In the genomic region with DNA sequence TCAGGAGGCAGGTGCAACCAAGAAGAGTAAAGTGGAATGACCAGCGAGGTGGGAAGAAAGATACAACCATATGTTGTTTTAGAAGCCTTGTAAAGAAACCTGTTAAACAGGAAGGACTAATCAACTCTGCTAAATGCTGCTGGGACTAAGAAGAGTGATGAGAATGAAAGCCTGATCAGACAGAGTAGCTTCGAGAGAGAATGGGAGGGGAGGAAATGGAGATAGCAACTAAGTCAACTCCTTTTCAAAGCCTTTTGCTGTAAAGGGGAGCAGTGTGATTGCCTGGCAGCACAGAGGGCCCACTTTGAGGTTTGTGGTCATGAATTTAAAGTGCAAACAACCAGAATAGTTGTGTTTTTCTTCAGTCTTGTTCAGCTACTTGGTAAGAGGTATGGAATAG, we compare ENCODE assay signal across 9 cellular contexts. TPM values are rescaled to one million over a fixed set of nuclear protein-coding genes. Genes with fewer than 3 reads are reported as not detected.
DNase-seq lines count a peak whose midpoint lies in the region; ATAC-seq, FAIRE-seq and TF ChIP-seq lines count a peak whose summit lies in the region.
"Had no signal": no experiment of that assay in that cellular context is flagged by ENCODE, and none has a peak within 500 bp of the region (broad histone marks: within the 10 kb centered on the region; RNA-seq: fewer than 3 reads in every experiment).

No MANE protein-coding gene starts in this region.

- peaks cover 0 to 10% (median 4%) of the 10 kb centered on the region in 11 donors for H3K9me3 Mint-ChIP-seq in naive thymus-derived CD4-positive, alpha-beta T cell
- H3K9me3 Mint-ChIP-seq in Caco-2 (ENCODE audit: unreplicated experiment) = no peaks in the 10 kb centered on the region

- no TSS peak for BruUV-seq in Caco-2 (replicated peaks; lab: Mats Ljungman, UMichigan)

- peaks cover 76 to 84% of the 10 kb centered on the region in 2 donors for H3K4me1 ChIP-seq in naive thymus-derived CD4-positive, alpha-beta T cell (ENCODE audit: control insufficient read depth in 2 of 2, insufficient read depth in 2 of 2, low read length in 2 of 2)
- H3K4me1 ChIP-seq in Caco-2 = no peaks in the 10 kb centered on the region
- H3K4me1 ChIP-seq: transverse colon had no signal

- peaks cover 23 to 60% (median 36%) of the 10 kb centered on the region in 7 donors for H3K4me1 Mint-ChIP-seq in naive thymus-derived CD4-positive, alpha-beta T cell
- H3K4me1 Mint-ChIP-seq in Caco-2 (ENCODE audit: low read depth, unreplicated experiment) = no peaks in the 10 kb centered on the region

- FAIRE-seq in frontal cortex (lab: Jason Lieb, UNC) = no peak

- CTCF ChIA-PET in naive thymus-derived CD4-positive, alpha-beta T cell (lab: Charles Lee) = interaction anchor here (0.6 to 7.8 kb wide), 10 partner anchors 14 to 489 kb away, joined by 3 to 88 read pairs (median 4); a partner anchor contains a TSS
- CTCF ChIA-PET in Caco-2 (lab: Charles Lee) = no interaction called here

- intact Hi-C loops in naive thymus-derived CD4-positive, alpha-beta T cell (cut with micrococcal nuclease) = loop anchor here (1.0 to 10.0 kb wide), 13 partner anchors 15 to 638 kb away; a partner anchor contains a TSS
- intact Hi-C loops in Caco-2 (cut with micrococcal nuclease; ENCODE audit: unreplicated experiment) = no loop called here

- H3K9me3 ChIP-seq in naive thymus-derived CD4-positive, alpha-beta T cell (ENCODE audit: control insufficient read depth in 2 of 3, low read length in 3 of 3) = no peaks in the 10 kb centered on the region
- no peaks in the 10 kb centered on the region for H3K9me3 ChIP-seq in Caco-2
- H3K9me3 ChIP-seq: transverse colon had no signal

- no peaks in the 10 kb centered on the region for H3K27me3 ChIP-seq in naive thymus-derived CD4-positive, alpha-beta T cell (ENCODE audit: control insufficient read depth in 2 of 2, insufficient read depth in 2 of 2, low read length in 2 of 2)
- no peaks in the 10 kb centered on the region for H3K27me3 ChIP-seq in Caco-2 (replicated peaks; ENCODE audit: control insufficient read depth, insufficient read depth, low read length)
- H3K27me3 ChIP-seq: transverse colon had no signal

- no peak overlapping the region for H3K4me3 Mint-ChIP-seq in naive thymus-derived CD4-positive, alpha-beta T cell
- H3K4me3 Mint-ChIP-seq in Caco-2 (ENCODE audit: unreplicated experiment) = no peak overlapping the region

- no peaks in the 10 kb centered on the region for H3K36me3 ChIP-seq in naive thymus-derived CD4-positive, alpha-beta T cell (ENCODE audit: control insufficient read depth in 2 of 3, insufficient read depth in 3 of 3, low read length in 3 of 3)
- no peaks in the 10 kb centered on the region for H3K36me3 ChIP-seq in Caco-2 (ENCODE audit: control insufficient read depth, insufficient read depth, low read length)

- no peak overlapping the region for H3K27ac Mint-ChIP-seq in naive thymus-derived CD4-positive, alpha-beta T cell
- H3K27ac Mint-ChIP-seq in Caco-2 (ENCODE audit: unreplicated experiment) = no peak overlapping the region

- H3K4me3 ChIP-seq in naive thymus-derived CD4-positive, alpha-beta T cell (ENCODE audit: low read length) = peak overlapping the region; percentile 15
- no peak overlapping the region for H3K4me3 ChIP-seq in Caco-2 (ENCODE audit: low read depth, low read length)
- H3K4me3 ChIP-seq: transverse colon had no signal

- peak overlapping the region; percentile 74 for H3K27ac ChIP-seq in naive thymus-derived CD4-positive, alpha-beta T cell (ENCODE audit: low read depth, low read length)
- H3K27ac ChIP-seq: transverse colon had no signal

- POLR2A ChIA-PET in naive thymus-derived CD4-positive, alpha-beta T cell (lab: Charles Lee) = interaction anchor here (0.7 to 10.1 kb wide), 32 partner anchors 10 to 383 kb away, joined by 3 to 231 read pairs (median 4); a partner anchor contains a TSS
- POLR2A ChIA-PET in Caco-2 (lab: Charles Lee) = no interaction called here

- peak; percentile 33 to 39 for DNase-seq in activated T-cell treated with anti-CD3 and anti-CD28 coated beads, Interleukin-2, amount 50 U/mL, for 48 hours
- peak in 7 of 9 donors; percentile 76 to 91 (median 86) for DNase-seq in naive thymus-derived CD4-positive, alpha-beta T cell
- DNase-seq in cerebellar nuclear complex (lab: John Stamatoyannopoulos, UW) (no peak), Caco-2 (no peak), frontal cortex (ENCODE audit: low spot score in 2 of 2) (no peak)
- DNase-seq: transverse colon had no signal

- ATAC-seq in GM18519 (IDR thresholded peaks at IDR 0.05; ENCODE audit: low FRiP score, unreplicated experiment) (peak; percentile 43), HG03108 (IDR thresholded peaks at IDR 0.05; ENCODE audit: unreplicated experiment) (peak; percentile 56), HG02642 (IDR thresholded peaks at IDR 0.05; ENCODE audit: poor library complexity, unreplicated experiment) (no peak)
- ATAC-seq in naive thymus-derived CD4-positive, alpha-beta T cell = peak; percentile 96

- H3K36me3 Mint-ChIP-seq in naive thymus-derived CD4-positive, alpha-beta T cell = peaks cover 7 to 36% (median 20%) of the 10 kb centered on the region in 5 donors
- H3K36me3 Mint-ChIP-seq in Caco-2 (ENCODE audit: insufficient read depth, unreplicated experiment) = peaks cover 10% of the 10 kb centered on the region

- no peak for TF ChIP-seq CTCF in Caco-2 (IDR thresholded peaks at IDR 0.05; ENCODE audit: insufficient read depth in 1 of 2, low read depth in 1 of 2, low read length in 1 of 2, severe bottlenecking in 1 of 2, unreplicated experiment in 1 of 2)

- no peaks in the 10 kb centered on the region for H3K27me3 Mint-ChIP-seq in naive thymus-derived CD4-positive, alpha-beta T cell
- H3K27me3 Mint-ChIP-seq in Caco-2 (ENCODE audit: insufficient read depth, unreplicated experiment) = no peaks in the 10 kb centered on the region

RNA-seq across cellular contexts. Expression of a gene that starts 31.4 kb away (rescaled TPM):
- 10 to 100 TPM; 29.9 to 44.5 (median 38.8) TPM for total RNA-seq in naive thymus-derived CD4-positive, alpha-beta T cell
- 10 to 100 TPM in 1 of 2 donors, 1 to 10 TPM in 1; 9.0 to 12.9 TPM for polyA plus RNA-seq in naive thymus-derived CD4-positive, alpha-beta T cell
- total RNA-seq in Caco-2 (2022) (16.1 and 16.4 TPM in 2 replicates), frontal cortex (30.2 TPM)

RNA-seq across cellular contexts. Expression of a gene that starts 32.6 kb away (rescaled TPM):
- total RNA-seq in naive thymus-derived CD4-positive, alpha-beta T cell = 1 to 10 TPM; 1.5 to 4.6 (median 3.2) TPM
- polyA plus RNA-seq in naive thymus-derived CD4-positive, alpha-beta T cell = 1 to 10 TPM; 2.3 to 3.7 TPM
- 7.2 and 7.4 TPM in 2 replicates for total RNA-seq in Caco-2 (2022)
- total RNA-seq in frontal cortex = 28.9 TPM

Comparison
In these comparisons a context has a peak if more than half of its experiments do, and no peak if none do; other contexts are left out.
1. DNase-seq: peak in activated T-cell treated with anti-CD3 and anti-CD28 coated beads, Interleukin-2, amount 50 U/mL, for 48 hours (2 of 2) and naive thymus-derived CD4-positive, alpha-beta T cell (7 of 9); none in cerebellar nuclear complex (0 of 2), Caco-2 (0 of 2) and frontal cortex (0 of 2).